In genomic region chr10:114855776-114856543, GRCh38 we compare ENCODE assay signal across 10 cellular contexts. TPM values are rescaled to one million over a fixed set of nuclear protein-coding genes. Genes with fewer than 3 reads are reported as not detected.
A peak's percentile ranks its signal among the peaks of the same experiment; 100 is the strongest.
DNase-seq lines count a peak whose midpoint lies in the region; ATAC-seq and TF ChIP-seq lines count a peak whose summit lies in the region.
"Had no signal": no experiment of that assay in that cellular context is flagged by ENCODE, and none has a peak within 500 bp of the region (broad histone marks: within the 10 kb centered on the region; RNA-seq: fewer than 3 reads in every experiment).

No MANE protein-coding gene starts in this region.

- peak; percentile 76 for DNase-seq in ELR (ENCODE audit: low read depth)
- no peak for DNase-seq in Panc1 (ENCODE audit: low read depth, low spot score)
- peak; percentile 62 for DNase-seq in choroid plexus epithelial cell (ENCODE audit: low read depth)
- no peak for DNase-seq in natural killer cell treated with Interleukin-12 subunit alpha and Interleukin-12 subunit beta and Interleukin-15 and Interleukin-18, amount 100 ng/mL, for 72 hours (ENCODE audit: low spot score)
- DNase-seq in HAP-1 (ENCODE audit: low spot score in 2 of 2): no peak
- DNase-seq in SKM-1 treated with dmso at 0.1 percent for 144 hours (lab: John Stamatoyannopoulos, UW; ENCODE audit: unreplicated experiment): no peak
- DNase-seq: NCI-H2081, posterior cingulate gyrus, SHP77 treated with DMSO at 0.1 percent for 48 hours had no signal

- peak overlapping the region; percentile 78 to 80 for H3K27ac Mint-ChIP-seq in natural killer cell treated with Interleukin-12 subunit alpha and Interleukin-12 subunit beta and Interleukin-15 and Interleukin-18, amount 100 ng/mL, for 72 hours

- intact Hi-C loops in Panc1 (cut with micrococcal nuclease; ENCODE audit: unreplicated experiment): no loop called here

- H3K9me3 ChIP-seq in Panc1 (ENCODE audit: control insufficient read depth, insufficient read depth, low read depth, low read length): no peaks in the 10 kb centered on the region
- H3K9me3 ChIP-seq in HAP-1: no peaks in the 10 kb centered on the region

- in situ Hi-C loops in Panc1 (cut with HindIII; ENCODE audit: low pct_unique_long_range_greater_than_20kb, low sequenced_read_pairs): no loop called here
- in situ Hi-C loops in HAP-1 (cut with MboI; ENCODE audit: low sequenced_read_pairs): no loop called here

- no peak overlapping the region for H3K27ac ChIP-seq in Panc1 (ENCODE audit: low read length)

- no peak for TF ChIP-seq CTCF in Panc1 (IDR thresholded peaks at IDR 0.05)
- TF ChIP-seq CTCF in choroid plexus epithelial cell (conservative IDR thresholded peaks at IDR 0.05; ENCODE audit: low read depth, low read length): no peak

- CTCF ChIA-PET in Panc1 (lab: Charles Lee): no interaction called here

- ATAC-seq in Panc1: peak; percentile 69
- ATAC-seq in natural killer cell treated with Interleukin-12 subunit alpha and Interleukin-12 subunit beta and Interleukin-15 and Interleukin-18, amount 100 ng/mL, for 72 hours: no peak
- ATAC-seq in HG02885 (IDR thresholded peaks at IDR 0.05; ENCODE audit: poor library complexity, unreplicated experiment): no peak

- H3K4me3 ChIP-seq in Panc1 (ENCODE audit: low read depth in 2 of 2, low read length in 2 of 2): no peak overlapping the region
- no peak overlapping the region for H3K4me3 ChIP-seq in choroid plexus epithelial cell (ENCODE audit: low read depth, low read length)
- H3K4me3 ChIP-seq in HAP-1: no peak overlapping the region

- POLR2A ChIA-PET in Panc1 (lab: Charles Lee): no interaction called here

- peak overlapping the region; percentile 53 for H3K4me3 Mint-ChIP-seq in natural killer cell treated with Interleukin-12 subunit alpha and Interleukin-12 subunit beta and Interleukin-15 and Interleukin-18, amount 100 ng/mL, for 72 hours

- peaks cover 6% of the 10 kb centered on the region; the same call in 1 of the 2 replicates for H3K4me1 ChIP-seq in Panc1 (ENCODE audit: control insufficient read depth, insufficient read depth, low read length)
- peaks cover 3% of the 10 kb centered on the region; the same call in 1 of the 2 replicates for H3K4me1 ChIP-seq in HAP-1

- BruUV-seq in Panc1 (replicated peaks; lab: Mats Ljungman, UMichigan): no TSS peak

- H3K27me3 ChIP-seq in Panc1 (ENCODE audit: control insufficient read depth, insufficient read depth, low read length): no peaks in the 10 kb centered on the region
- no peaks in the 10 kb centered on the region for H3K27me3 ChIP-seq in HAP-1 (ENCODE audit: low read depth)

- peaks cover 37% of the 10 kb centered on the region for H3K36me3 ChIP-seq in Panc1 (ENCODE audit: control insufficient read depth, insufficient read depth, low read length)
- H3K36me3 ChIP-seq in HAP-1 (replicated peaks): peaks cover 25% of the 10 kb centered on the region

- no peaks in the 10 kb centered on the region for H3K27me3 Mint-ChIP-seq in natural killer cell treated with Interleukin-12 subunit alpha and Interleukin-12 subunit beta and Interleukin-15 and Interleukin-18, amount 100 ng/mL, for 72 hours

- peaks cover 25% of the 10 kb centered on the region for H3K36me3 Mint-ChIP-seq in natural killer cell treated with Interleukin-12 subunit alpha and Interleukin-12 subunit beta and Interleukin-15 and Interleukin-18, amount 100 ng/mL, for 72 hours

- H3K9me3 Mint-ChIP-seq in natural killer cell treated with Interleukin-12 subunit alpha and Interleukin-12 subunit beta and Interleukin-15 and Interleukin-18, amount 100 ng/mL, for 72 hours: no peaks in the 10 kb centered on the region

- peaks cover 0 to 18% of the 10 kb centered on the region in 2 donors for H3K4me1 Mint-ChIP-seq in natural killer cell treated with Interleukin-12 subunit alpha and Interleukin-12 subunit beta and Interleukin-15 and Interleukin-18, amount 100 ng/mL, for 72 hours (ENCODE audit: low read depth in 2 of 2)

RNA-seq across cellular contexts. Expression of gene FHIP2A, which starts 34.4 kb away (rescaled TPM):
- 32.6 TPM for total RNA-seq in Panc1 (2021; ENCODE audit: unreplicated experiment)
- polyA plus RNA-seq in Panc1 (2012; ENCODE audit: insufficient read length): 13.2 TPM
- 10 to 100 TPM; 16.4 to 23.9 TPM for total RNA-seq in natural killer cell treated with Interleukin-12 subunit alpha and Interleukin-12 subunit beta and Interleukin-15 and Interleukin-18, amount 100 ng/mL, for 72 hours

Comparison
In these comparisons a context has a peak if more than half of its experiments do, and no peak if none do; other contexts are left out.
1. DNase-seq: peak in ELR (single experiment) and choroid plexus epithelial cell (single experiment); none in Panc1 (single experiment), natural killer cell treated with Interleukin-12 subunit alpha and Interleukin-12 subunit beta and Interleukin-15 and Interleukin-18, amount 100 ng/mL, for 72 hours (single experiment), HAP-1 (0 of 2) and SKM-1 treated with dmso at 0.1 percent for 144 hours (single experiment).